Comparison of ENCODE assay signal across 8 cellular contexts in genomic region chr7:50068850-50069551, GRCh38. TPM values are rescaled to one million over a fixed set of nuclear protein-coding genes. Genes with fewer than 3 reads are reported as not detected.
A peak's percentile ranks its signal among the peaks of the same experiment; 100 is the strongest.
DNase-seq lines count a peak whose midpoint lies in the region; ATAC-seq and TF ChIP-seq lines count a peak whose summit lies in the region.

No MANE protein-coding gene starts in this region.

- no peak for TF ChIP-seq CTCF in parathyroid adenoma (IDR thresholded peaks at IDR 0.05)

- peak overlapping the region; percentile 60 for H3K4me2 ChIP-seq in parathyroid adenoma (ENCODE audit: low read length)

- peak overlapping the region; percentile 0 to 95 (median 44) for H3K27ac Mint-ChIP-seq in IgD-negative memory B cell
- H3K27ac Mint-ChIP-seq in activated CD4-positive, alpha-beta T cell treated with anti-CD3 and anti-CD28 coated beads, Interleukin-2, amount 10 ng/mL, durations not matched to agents 24 days and 14 days, result peak overlapping the region; percentile 74

- no peaks in the 10 kb centered on the region for H3K79me2 ChIP-seq in parathyroid adenoma

- DNase-seq in ELF-1 (ENCODE audit: low read depth, low spot score) (peak; percentile 75), foreskin melanocyte (peak; percentile 74), HCEC 1CT (no peak), AML-193 (lab: John Stamatoyannopoulos, UW) (no peak)
- peak; percentile 80 for DNase-seq in activated CD4-positive, alpha-beta T cell treated with anti-CD3 and anti-CD28 coated beads, Interleukin-2, amount 10 ng/mL, durations not matched to agents 24 days and 14 days

- H3K4me1 ChIP-seq in parathyroid adenoma, result peaks cover 5% of the 10 kb centered on the region

- H3K27me3 ChIP-seq in parathyroid adenoma (ENCODE audit: control insufficient read depth, insufficient read depth, low read length), result no peaks in the 10 kb centered on the region

- peak; percentile 54 for ATAC-seq in GM21526 (IDR thresholded peaks at IDR 0.05; ENCODE audit: low FRiP score, unreplicated experiment)

- H2AFZ ChIP-seq in parathyroid adenoma, result peak overlapping the region; percentile 83

- H3K4me1 Mint-ChIP-seq in IgD-negative memory B cell, result peaks cover 15 to 20% (median 19%) of the 10 kb centered on the region in 3 donors
- H3K4me1 Mint-ChIP-seq in activated CD4-positive, alpha-beta T cell treated with anti-CD3 and anti-CD28 coated beads, Interleukin-2, amount 10 ng/mL, durations not matched to agents 24 days and 14 days, result peaks cover 18% of the 10 kb centered on the region

- H3K36me3 ChIP-seq in parathyroid adenoma (ENCODE audit: control insufficient read depth, insufficient read depth, low read length), result no peaks in the 10 kb centered on the region

- intact Hi-C loops in activated CD4-positive, alpha-beta T cell treated with anti-CD3 and anti-CD28 coated beads, Interleukin-2, amount 10 ng/mL, durations not matched to agents 24 days and 14 days (cut with micrococcal nuclease), result no loop called here

- H3K27me3 Mint-ChIP-seq in IgD-negative memory B cell, result peaks cover 5% of the 10 kb centered on the region
- H3K27me3 Mint-ChIP-seq in activated CD4-positive, alpha-beta T cell treated with anti-CD3 and anti-CD28 coated beads, Interleukin-2, amount 10 ng/mL, durations not matched to agents 24 days and 14 days, result peaks cover 8% of the 10 kb centered on the region

- H3K9me3 ChIP-seq in parathyroid adenoma (ENCODE audit: control insufficient read depth, low read length), result no peaks in the 10 kb centered on the region

- peak overlapping the region; percentile 37 for H3K27ac ChIP-seq in parathyroid adenoma

- H3K4me3 Mint-ChIP-seq in IgD-negative memory B cell, result peak overlapping the region; percentile 79 to 95 (median 90)
- peak overlapping the region; percentile 84 for H3K4me3 Mint-ChIP-seq in activated CD4-positive, alpha-beta T cell treated with anti-CD3 and anti-CD28 coated beads, Interleukin-2, amount 10 ng/mL, durations not matched to agents 24 days and 14 days

- peaks cover 2 to 22% (median 11%) of the 10 kb centered on the region in 3 donors for H3K9me3 Mint-ChIP-seq in IgD-negative memory B cell
- H3K9me3 Mint-ChIP-seq in activated CD4-positive, alpha-beta T cell treated with anti-CD3 and anti-CD28 coated beads, Interleukin-2, amount 10 ng/mL, durations not matched to agents 24 days and 14 days, result peaks cover 23% of the 10 kb centered on the region

- peak overlapping the region; percentile 59 for H3K4me3 ChIP-seq in parathyroid adenoma (ENCODE audit: low read depth, low read length)

- no peak overlapping the region for H3K9ac ChIP-seq in parathyroid adenoma

- H3K36me3 Mint-ChIP-seq in IgD-negative memory B cell, result peaks cover 4% of the 10 kb centered on the region
- peaks cover 3% of the 10 kb centered on the region for H3K36me3 Mint-ChIP-seq in activated CD4-positive, alpha-beta T cell treated with anti-CD3 and anti-CD28 coated beads, Interleukin-2, amount 10 ng/mL, durations not matched to agents 24 days and 14 days (ENCODE audit: low read depth)

RNA-seq across cellular contexts. Expression of gene ZPBP, which starts 24.0 kb away (rescaled TPM):
- not detected for polyA plus RNA-seq in IgD-negative memory B cell
- total RNA-seq in activated CD4-positive, alpha-beta T cell treated with anti-CD3 and anti-CD28 coated beads, Interleukin-2, amount 10 ng/mL, durations not matched to agents 24 days and 14 days, result not detected in 2 replicates

Comparison
In these comparisons a context has a peak if more than half of its experiments do, and no peak if none do; other contexts are left out.
1. DNase-seq: peak in ELF-1 (single experiment), activated CD4-positive, alpha-beta T cell treated with anti-CD3 and anti-CD28 coated beads, Interleukin-2, amount 10 ng/mL, durations not matched to agents 24 days and 14 days (single experiment) and foreskin melanocyte (single experiment); none in HCEC 1CT (single experiment) and AML-193 (0 of 2).